In genomic region chr7:137025469-137026175, GRCh38 we compare ENCODE assay signal across 23 cellular contexts.
DNase-seq lines count a peak whose midpoint lies in the region; ATAC-seq and TF ChIP-seq lines count a peak whose summit lies in the region.
"Had no signal": no experiment of that assay in that cellular context is flagged by ENCODE, and none has a peak within 500 bp of the region (broad histone marks: within the 10 kb centered on the region; RNA-seq: fewer than 3 reads in every experiment).

No MANE protein-coding gene starts in this region.

- no peak overlapping the region for H3K18ac ChIP-seq in mesenchymal stem cell (ENCODE audit: low read depth in 1 of 2, low read length in 2 of 2)

- no peaks in the 10 kb centered on the region for H3K27me3 Mint-ChIP-seq in chondrocyte (ENCODE audit: low read depth)
- H3K27me3 Mint-ChIP-seq: activated B cell treated with CpG ODN at 0.5 μM for 24 hours; IgD-negative memory B cell; stimulated activated naive B cell treated with anti-CD40 and anti-IgM and Interleukin-4, amounts not matched to agents 10 μg/mL and 1 μg/mL and 100 μg/mL, for 72 hours had no signal

- no peak overlapping the region for H3K4me2 ChIP-seq in mesenchymal stem cell (ENCODE audit: low read length, poor library complexity, severe bottlenecking)
- H3K4me2 ChIP-seq: BLaER1 treated with 17β-estradiol and CSF1 and Interleukin-3, amounts not matched to agents 10 nM and 100 nM had no signal

- H3K4me1 Mint-ChIP-seq in chondrocyte (ENCODE audit: low read depth) = peaks cover 12% of the 10 kb centered on the region
- H3K4me1 Mint-ChIP-seq: activated B cell treated with CpG ODN at 0.5 μM for 24 hours; IgD-negative memory B cell; stimulated activated naive B cell treated with anti-CD40 and anti-IgM and Interleukin-4, amounts not matched to agents 10 μg/mL and 1 μg/mL and 100 μg/mL, for 72 hours had no signal

- no peaks in the 10 kb centered on the region for H3K36me3 ChIP-seq in mesenchymal stem cell (ENCODE audit: control insufficient read depth in 1 of 2, insufficient read depth in 2 of 2, low read depth in 1 of 2, low read length in 2 of 2)
- H3K36me3 ChIP-seq: BLaER1 treated with 17β-estradiol and CSF1 and Interleukin-3, amounts not matched to agents 10 nM and 100 nM; right lobe of liver; tibial nerve had no signal

- no peak overlapping the region for H4K8ac ChIP-seq in mesenchymal stem cell (ENCODE audit: low read length)

- 41% methylated on average over 4 of the region's 4 CpGs for WGBS in mesenchymal stem cell

- no peaks in the 10 kb centered on the region for H3K79me1 ChIP-seq in mesenchymal stem cell (replicated peaks; ENCODE audit: low read length, poor library complexity, severe bottlenecking)

- H3K27me3 ChIP-seq in mesenchymal stem cell (ENCODE audit: control insufficient read depth in 1 of 2, insufficient read depth in 1 of 2, low read length in 2 of 2) = no peaks in the 10 kb centered on the region
- H3K27me3 ChIP-seq: BLaER1 treated with 17β-estradiol and CSF1 and Interleukin-3, amounts not matched to agents 10 nM and 100 nM; body of pancreas; right lobe of liver; tibial nerve had no signal

- no peak overlapping the region for H2BK120ac ChIP-seq in mesenchymal stem cell (ENCODE audit: low read depth, low read length)

- H3K9me3 ChIP-seq in mesenchymal stem cell (ENCODE audit: control insufficient read depth, low read length) = no peaks in the 10 kb centered on the region
- H3K9me3 ChIP-seq: BLaER1 treated with 17β-estradiol and CSF1 and Interleukin-3, amounts not matched to agents 10 nM and 100 nM; body of pancreas; right lobe of liver; tibial nerve had no signal

- no peak overlapping the region for H3K27ac ChIP-seq in mesenchymal stem cell (ENCODE audit: low read length, poor library complexity, severe bottlenecking)
- H3K27ac ChIP-seq: BLaER1 treated with 17β-estradiol and CSF1 and Interleukin-3, amounts not matched to agents 10 nM and 100 nM; body of pancreas; right lobe of liver; SK-N-MC; tibial nerve had no signal

- no peak overlapping the region for H3K4me3 ChIP-seq in mesenchymal stem cell (ENCODE audit: insufficient read depth in 1 of 2, low read depth in 1 of 2, low read length in 2 of 2)
- H3K4me3 ChIP-seq: BLaER1 treated with 17β-estradiol and CSF1 and Interleukin-3, amounts not matched to agents 10 nM and 100 nM; body of pancreas; right lobe of liver; SK-N-MC; tibial nerve had no signal

- no peak for ATAC-seq in GM18873 (IDR thresholded peaks at IDR 0.05; ENCODE audit: low FRiP score, unreplicated experiment)
- no peak for ATAC-seq in HG03571 (IDR thresholded peaks at IDR 0.05; ENCODE audit: unreplicated experiment)
- ATAC-seq: activated CD8-positive, alpha-beta T cell treated with anti-CD3 and anti-CD28 coated beads, Interleukin-2, amount 10 ng/mL, durations not matched to agents 7 days and 5 days; activated T-cell treated with anti-CD3 and anti-CD28 coated beads, Interleukin-2, amount 50 U/mL, for 4 hours; body of pancreas; HCT116; right lobe of liver; stimulated activated naive B cell treated with anti-CD40 and anti-IgM and Interleukin-4, amounts not matched to agents 10 μg/mL and 1 μg/mL and 100 μg/mL, for 72 hours had no signal

- no peak overlapping the region for H2BK5ac ChIP-seq in mesenchymal stem cell (ENCODE audit: low read depth, low read length, poor library complexity, severe bottlenecking)

- no peaks in the 10 kb centered on the region for H3K4me1 ChIP-seq in mesenchymal stem cell (ENCODE audit: control insufficient read depth, insufficient read depth, low read depth, low read length)
- H3K4me1 ChIP-seq: BLaER1 treated with 17β-estradiol and CSF1 and Interleukin-3, amounts not matched to agents 10 nM and 100 nM; body of pancreas; right lobe of liver; tibial nerve had no signal

- no peak overlapping the region for H2AK5ac ChIP-seq in mesenchymal stem cell (ENCODE audit: low read length, severe bottlenecking)

- H3K14ac ChIP-seq in mesenchymal stem cell (ENCODE audit: low read length in 2 of 2) = no peak overlapping the region

- H4K91ac ChIP-seq in mesenchymal stem cell (ENCODE audit: low read length) = no peak overlapping the region

- H3K27ac Mint-ChIP-seq in chondrocyte (ENCODE audit: unreplicated experiment) = peak overlapping the region; percentile 13
- H3K27ac Mint-ChIP-seq: activated B cell treated with CpG ODN at 0.5 μM for 24 hours; activated CD8-positive, alpha-beta T cell treated with anti-CD3 and anti-CD28 coated beads, Interleukin-2, amount 10 ng/mL, durations not matched to agents 7 days and 5 days; stimulated activated naive B cell treated with anti-CD40 and anti-IgM and Interleukin-4, amounts not matched to agents 10 μg/mL and 1 μg/mL and 100 μg/mL, for 72 hours had no signal

- no peak overlapping the region for H2BK12ac ChIP-seq in mesenchymal stem cell (ENCODE audit: low read length in 2 of 2)

- H3K4me3 Mint-ChIP-seq in chondrocyte (ENCODE audit: unreplicated experiment) = no peak overlapping the region
- H3K4me3 Mint-ChIP-seq: activated B cell treated with CpG ODN at 0.5 μM for 24 hours; activated CD8-positive, alpha-beta T cell treated with anti-CD3 and anti-CD28 coated beads, Interleukin-2, amount 10 ng/mL, durations not matched to agents 7 days and 5 days; activated T-cell treated with anti-CD3 and anti-CD28 coated beads, Interleukin-2, amount 50 U/mL, for 4 hours; IgD-negative memory B cell; stimulated activated naive B cell treated with anti-CD40 and anti-IgM and Interleukin-4, amounts not matched to agents 10 μg/mL and 1 μg/mL and 100 μg/mL, for 72 hours had no signal

- no peaks in the 10 kb centered on the region for H3K36me3 Mint-ChIP-seq in chondrocyte (ENCODE audit: low read depth)
- H3K36me3 Mint-ChIP-seq: IgD-negative memory B cell; stimulated activated naive B cell treated with anti-CD40 and anti-IgM and Interleukin-4, amounts not matched to agents 10 μg/mL and 1 μg/mL and 100 μg/mL, for 72 hours had no signal

- no peaks in the 10 kb centered on the region for H3K9me3 Mint-ChIP-seq in chondrocyte (ENCODE audit: low read depth)
- H3K9me3 Mint-ChIP-seq: activated B cell treated with CpG ODN at 0.5 μM for 24 hours; activated T-cell treated with anti-CD3 and anti-CD28 coated beads, Interleukin-2, amount 50 U/mL, for 4 hours had no signal

- TF ChIP-seq CTCF in chondrocyte (IDR thresholded peaks at IDR 0.05) (no peak), GM10266 (IDR thresholded peaks at IDR 0.05; ENCODE audit: control insufficient read depth, insufficient read depth, low read depth, missing control alignments) (no peak)

- no peak overlapping the region for H3K23ac ChIP-seq in mesenchymal stem cell (ENCODE audit: low read length in 2 of 2)

- H3K4ac ChIP-seq in mesenchymal stem cell (ENCODE audit: low read depth in 1 of 2, low read length in 2 of 2) = no peak overlapping the region

- DNase-seq in H4 (ENCODE audit: low spot score) (peak; percentile 30), chondrocyte (ENCODE audit: low spot score) (no peak), mesenchymal stem cell (peak; percentile 74), stromal cell of bone marrow (ENCODE audit: low read depth) (peak; percentile 19), GDM1 (lab: John Stamatoyannopoulos, UW) (no peak), GM10266 (ENCODE audit: extremely low spot score) (no peak)
- DNase-seq: activated B cell treated with CpG ODN at 0.5 μM for 24 hours; activated CD8-positive, alpha-beta T cell treated with anti-CD3 and anti-CD28 coated beads, Interleukin-2, amount 10 ng/mL, durations not matched to agents 7 days and 5 days; activated naive CD4-positive, alpha-beta T cell treated with anti-CD3 and anti-CD28 coated beads, Interleukin-2, amount 50 U/mL, for 16 hours; activated T-cell treated with anti-CD3 and anti-CD28 coated beads, Interleukin-2, amount 50 U/mL, for 4 hours; body of pancreas; cortex of kidney; NCI-H1930; right lobe of liver; stimulated activated naive B cell treated with anti-CD40 and anti-IgM and Interleukin-4, amounts not matched to agents 10 μg/mL and 1 μg/mL and 100 μg/mL, for 72 hours; T-helper 9 cell had no signal

- no peak overlapping the region for H3K9ac ChIP-seq in mesenchymal stem cell (ENCODE audit: low read length)
- H3K9ac ChIP-seq: BLaER1 treated with 17β-estradiol and CSF1 and Interleukin-3, amounts not matched to agents 10 nM and 100 nM had no signal

- no peak overlapping the region for H2AFZ ChIP-seq in mesenchymal stem cell (ENCODE audit: low read depth, low read length)

- no peak overlapping the region for H2BK15ac ChIP-seq in mesenchymal stem cell (ENCODE audit: low read depth, poor library complexity, severe bottlenecking)

Comparison
In these comparisons a context has a peak if more than half of its experiments do, and no peak if none do; other contexts are left out.
1. DNase-seq: peak in H4 (single experiment), mesenchymal stem cell (single experiment) and stromal cell of bone marrow (single experiment); none in chondrocyte (single experiment), GDM1 (single experiment) and GM10266 (single experiment).